ENCODE assay signal across 10 cellular contexts in the genomic region with DNA sequence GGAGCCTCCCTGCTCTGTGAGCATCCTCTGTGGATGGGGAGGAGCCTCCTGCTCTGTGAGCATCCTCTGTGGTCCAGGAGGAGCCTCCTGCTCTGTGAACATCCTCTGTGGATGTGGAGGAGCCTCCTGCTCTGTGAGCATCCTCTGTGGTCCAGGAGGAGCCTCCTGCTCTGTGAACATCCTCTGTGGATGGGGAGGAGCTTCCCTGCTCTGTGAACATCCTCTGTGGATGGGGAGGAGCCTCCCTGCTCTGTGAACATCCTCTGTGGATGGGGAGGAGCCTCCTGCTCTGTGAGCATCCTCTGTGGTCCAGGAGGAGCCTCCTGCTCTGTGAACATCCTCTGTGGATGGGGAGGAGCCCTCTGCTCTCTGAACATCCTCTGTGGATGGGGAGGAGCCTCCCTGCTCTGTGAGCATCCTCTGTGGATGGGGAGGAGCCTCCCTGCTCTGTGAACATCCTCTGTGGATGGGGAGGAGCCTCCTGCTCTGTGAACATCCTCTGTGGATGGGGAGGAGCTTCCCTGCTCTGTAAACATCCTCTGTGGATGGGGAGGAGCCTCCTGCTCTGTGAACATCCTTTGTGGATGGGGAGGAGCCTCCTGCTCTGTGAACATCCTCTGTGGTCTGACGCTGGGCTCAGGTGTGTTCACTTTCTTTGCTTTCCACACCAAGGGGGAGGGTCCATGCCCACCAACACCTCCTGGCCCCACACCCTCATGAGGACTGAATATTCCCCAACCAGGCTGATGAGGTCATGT. TPM values are rescaled to one million over a fixed set of nuclear protein-coding genes. Genes with fewer than 3 reads are reported as not detected.
DNase-seq lines count a peak whose midpoint lies in the region; ATAC-seq and TF ChIP-seq lines count a peak whose summit lies in the region.
"Not testable (repeated sequence)": the region's sequence is repeated elsewhere in the genome, so short reads cannot be mapped to it uniquely, and the experiment has no call there.
"Had no signal": no experiment of that assay in that cellular context is flagged by ENCODE, and none has a peak within 500 bp of the region (broad histone marks: within the 10 kb centered on the region; RNA-seq: fewer than 3 reads in every experiment).

No MANE protein-coding gene starts in this region.

- CTCF ChIA-PET in CD4-positive, alpha-beta T cell (lab: Charles Lee) = not testable (repeated sequence)
- CTCF ChIA-PET in activated CD8-positive, alpha-beta memory T cell treated with anti-CD3 and anti-CD28 coated beads, Interleukin-2, amount 10 ng/mL, durations not matched to agents 7 days and 5 days (lab: Charles Lee) = interaction anchor here (1.4 kb wide), 1 partner anchor 27 kb away, joined by 4 read pairs; no protein-coding TSS in a partner anchor
- CTCF ChIA-PET in naive thymus-derived CD4-positive, alpha-beta T cell (lab: Charles Lee) = interaction anchor here (0.7 kb wide), 1 partner anchor 92 kb away, joined by 6 read pairs; no protein-coding TSS in a partner anchor

- not testable (repeated sequence) for H3K4me1 Mint-ChIP-seq in CD4-positive, alpha-beta T cell (ENCODE audit: low read depth); activated CD8-positive, alpha-beta memory T cell treated with anti-CD3 and anti-CD28 coated beads, Interleukin-2, amount 10 ng/mL, durations not matched to agents 7 days and 5 days; activated T-helper 17 cell treated with anti-CD3 and anti-CD28 coated beads, Interleukin-2, amount 50 U/mL, for 72 hours; activated naive CD8-positive, alpha-beta T cell (ENCODE audit: low read depth); endothelial cell (ENCODE audit: unreplicated experiment); naive thymus-derived CD4-positive, alpha-beta T cell

- H3K4me3 Mint-ChIP-seq in CD4-positive, alpha-beta T cell; activated CD8-positive, alpha-beta memory T cell treated with anti-CD3 and anti-CD28 coated beads, Interleukin-2, amount 10 ng/mL, durations not matched to agents 7 days and 5 days; activated T-helper 17 cell treated with anti-CD3 and anti-CD28 coated beads, Interleukin-2, amount 50 U/mL, for 72 hours; activated naive CD8-positive, alpha-beta T cell; naive thymus-derived CD4-positive, alpha-beta T cell: not testable (repeated sequence)
- peak overlapping the region; percentile 73 for H3K4me3 Mint-ChIP-seq in endothelial cell (ENCODE audit: unreplicated experiment)

- peak in 6 of 10 experiments; percentile 8 to 59 (median 28) for DNase-seq in CD4-positive, alpha-beta T cell
- DNase-seq in activated CD4-positive, alpha-beta T cell treated with anti-CD3 and anti-CD28 coated beads for 1 hour = peak; percentile 14
- peak; percentile 39 for DNase-seq in activated CD8-positive, alpha-beta memory T cell treated with anti-CD3 and anti-CD28 coated beads, Interleukin-2, amount 10 ng/mL, durations not matched to agents 7 days and 5 days
- DNase-seq in endothelial cell (ENCODE audit: low spot score) = not testable (repeated sequence)
- DNase-seq in naive thymus-derived CD4-positive, alpha-beta T cell = peak in 7 of 9 donors; percentile 33 to 75 (median 56)
- DNase-seq in suprapubic skin (ENCODE audit: low spot score in 2 of 2) = peak; percentile 35 to 48

- H3K4me1 ChIP-seq in naive thymus-derived CD4-positive, alpha-beta T cell (ENCODE audit: control insufficient read depth in 2 of 2, insufficient read depth in 2 of 2, low read length in 2 of 2); suprapubic skin: not testable (repeated sequence)

- POLR2A ChIA-PET in CD4-positive, alpha-beta T cell (lab: Charles Lee) = interaction anchor here (0.9 kb wide), 1 partner anchor 381 kb away, joined by 3 read pairs; no protein-coding TSS in a partner anchor
- POLR2A ChIA-PET in naive thymus-derived CD4-positive, alpha-beta T cell (lab: Charles Lee) = interaction anchor here (0.7 to 1.0 kb wide), 2 partner anchors 9 to 478 kb away, joined by 3 to 6 read pairs; no protein-coding TSS in a partner anchor

- H3K4me3 ChIP-seq in naive thymus-derived CD4-positive, alpha-beta T cell (ENCODE audit: low read length); suprapubic skin: not testable (repeated sequence)

- intact Hi-C loops in CD4-positive, alpha-beta T cell (cut with DNase I, micrococcal nuclease) = not testable (repeated sequence)
- intact Hi-C loops in naive thymus-derived CD4-positive, alpha-beta T cell (cut with micrococcal nuclease) = loop anchor here in 1 of 2 donors (1.0 to 2.0 kb wide), 2 partner anchors 14 to 58 kb away; a partner anchor contains a TSS

- TF ChIP-seq POLR2A in suprapubic skin (IDR thresholded peaks at IDR 0.05) = not testable (repeated sequence)

- peak; percentile 71 for ATAC-seq in CD4-positive, alpha-beta T cell (ENCODE audit: poor library complexity)
- ATAC-seq in activated CD8-positive, alpha-beta memory T cell treated with anti-CD3 and anti-CD28 coated beads, Interleukin-2, amount 10 ng/mL, durations not matched to agents 7 days and 5 days; activated T-helper 17 cell treated with anti-CD3 and anti-CD28 coated beads, Interleukin-2, amount 50 U/mL, for 72 hours (replicated peaks); naive thymus-derived CD4-positive, alpha-beta T cell: not testable (repeated sequence)

- H3K27ac Mint-ChIP-seq in CD4-positive, alpha-beta T cell; activated CD8-positive, alpha-beta memory T cell treated with anti-CD3 and anti-CD28 coated beads, Interleukin-2, amount 10 ng/mL, durations not matched to agents 7 days and 5 days: not testable (repeated sequence)
- peak overlapping the region; percentile 66 for H3K27ac Mint-ChIP-seq in activated T-helper 17 cell treated with anti-CD3 and anti-CD28 coated beads, Interleukin-2, amount 50 U/mL, for 72 hours
- H3K27ac Mint-ChIP-seq in activated naive CD8-positive, alpha-beta T cell = peak overlapping the region; percentile 75
- peak overlapping the region; percentile 88 for H3K27ac Mint-ChIP-seq in endothelial cell (ENCODE audit: unreplicated experiment)
- H3K27ac Mint-ChIP-seq in naive thymus-derived CD4-positive, alpha-beta T cell = peak overlapping the region; percentile 31 to 96 (median 82)

- not testable (repeated sequence) for TF ChIP-seq EP300 in suprapubic skin (IDR thresholded peaks at IDR 0.05)

- H3K9me3 ChIP-seq in CD4-positive, alpha-beta T cell (ENCODE audit: control insufficient read depth, low read length) = peaks cover 13% of the 10 kb centered on the region
- H3K9me3 ChIP-seq in naive thymus-derived CD4-positive, alpha-beta T cell (ENCODE audit: control insufficient read depth in 2 of 3, low read length in 3 of 3) = peaks cover 0 to 13% (median 0%) of the 10 kb centered on the region in 3 experiments
- not testable (repeated sequence) for H3K9me3 ChIP-seq in suprapubic skin

- TF ChIP-seq CTCF in CD4-positive, alpha-beta T cell (IDR thresholded peaks at IDR 0.05); endothelial cell (IDR thresholded peaks at IDR 0.05; ENCODE audit: unreplicated experiment); suprapubic skin (IDR thresholded peaks at IDR 0.05): not testable (repeated sequence)

- not testable (repeated sequence) for H3K36me3 ChIP-seq in naive thymus-derived CD4-positive, alpha-beta T cell (ENCODE audit: control insufficient read depth in 2 of 3, insufficient read depth in 3 of 3, low read length in 3 of 3); suprapubic skin

- 80% methylated on average over 1 of the region's 1 CpG for WGBS in suprapubic skin

- not testable (repeated sequence) for H3K27me3 ChIP-seq in CD4-positive, alpha-beta T cell (ENCODE audit: control insufficient read depth, insufficient read depth, low read length); naive thymus-derived CD4-positive, alpha-beta T cell (ENCODE audit: control insufficient read depth in 2 of 2, insufficient read depth in 2 of 2, low read length in 2 of 2); suprapubic skin

- H3K9me3 Mint-ChIP-seq in CD4-positive, alpha-beta T cell; activated CD8-positive, alpha-beta memory T cell treated with anti-CD3 and anti-CD28 coated beads, Interleukin-2, amount 10 ng/mL, durations not matched to agents 7 days and 5 days (ENCODE audit: low read depth); activated T-helper 17 cell treated with anti-CD3 and anti-CD28 coated beads, Interleukin-2, amount 50 U/mL, for 72 hours; activated naive CD8-positive, alpha-beta T cell (ENCODE audit: low read depth); endothelial cell (ENCODE audit: unreplicated experiment): not testable (repeated sequence)
- peaks cover 5 to 24% (median 19%) of the 10 kb centered on the region in 11 donors for H3K9me3 Mint-ChIP-seq in naive thymus-derived CD4-positive, alpha-beta T cell

- not testable (repeated sequence) for H3K36me3 Mint-ChIP-seq in CD4-positive, alpha-beta T cell (ENCODE audit: low read depth); activated CD8-positive, alpha-beta memory T cell treated with anti-CD3 and anti-CD28 coated beads, Interleukin-2, amount 10 ng/mL, durations not matched to agents 7 days and 5 days; activated T-helper 17 cell treated with anti-CD3 and anti-CD28 coated beads, Interleukin-2, amount 50 U/mL, for 72 hours (ENCODE audit: low read depth); activated naive CD8-positive, alpha-beta T cell
- peaks cover 16% of the 10 kb centered on the region for H3K36me3 Mint-ChIP-seq in endothelial cell (ENCODE audit: low read depth, unreplicated experiment)
- peaks cover 3 to 18% (median 13%) of the 10 kb centered on the region in 5 donors for H3K36me3 Mint-ChIP-seq in naive thymus-derived CD4-positive, alpha-beta T cell

- H3K27me3 Mint-ChIP-seq in CD4-positive, alpha-beta T cell; activated T-helper 17 cell treated with anti-CD3 and anti-CD28 coated beads, Interleukin-2, amount 50 U/mL, for 72 hours; activated naive CD8-positive, alpha-beta T cell; endothelial cell (ENCODE audit: unreplicated experiment): not testable (repeated sequence)
- H3K27me3 Mint-ChIP-seq in activated CD8-positive, alpha-beta memory T cell treated with anti-CD3 and anti-CD28 coated beads, Interleukin-2, amount 10 ng/mL, durations not matched to agents 7 days and 5 days = peaks cover 17% of the 10 kb centered on the region
- H3K27me3 Mint-ChIP-seq in naive thymus-derived CD4-positive, alpha-beta T cell = peaks cover 0 to 14% (median 0%) of the 10 kb centered on the region in 5 donors

- H3K27ac ChIP-seq in CD4-positive, alpha-beta T cell (ENCODE audit: low read depth, low read length); suprapubic skin: not testable (repeated sequence)
- peak overlapping the region; percentile 11 for H3K27ac ChIP-seq in naive thymus-derived CD4-positive, alpha-beta T cell (ENCODE audit: low read depth, low read length)

RNA-seq across cellular contexts. Expression of a gene that starts 13.6 kb away (rescaled TPM):
- 1 to 10 TPM; 2.8 to 3.0 TPM for total RNA-seq in CD4-positive, alpha-beta T cell
- 1 to 10 TPM; 4.2 to 4.8 TPM for total RNA-seq in activated CD8-positive, alpha-beta memory T cell treated with anti-CD3 and anti-CD28 coated beads, Interleukin-2, amount 10 ng/mL, durations not matched to agents 7 days and 5 days
- 1 to 10 TPM; 3.8 to 6.7 TPM for total RNA-seq in activated T-helper 17 cell treated with anti-CD3 and anti-CD28 coated beads, Interleukin-2, amount 50 U/mL, for 72 hours
- total RNA-seq in endothelial cell (ENCODE audit: unreplicated experiment) = 25.3 TPM
- total RNA-seq in naive thymus-derived CD4-positive, alpha-beta T cell = 10 to 100 TPM in 3 of 5 experiments, 1 to 10 TPM in 2; 3.7 to 17.9 (median 11.4) TPM
- 10 to 100 TPM in 1 of 2 donors, 1 to 10 TPM in 1; 7.7 to 17.1 TPM for polyA plus RNA-seq in naive thymus-derived CD4-positive, alpha-beta T cell
- total RNA-seq in suprapubic skin = 10 to 100 TPM in 2 of 4 donors, 1 to 10 TPM in 2; 2.5 to 15.0 (median 6.9) TPM

RNA-seq across cellular contexts. Expression of a gene that starts 15.2 kb away (rescaled TPM):
- total RNA-seq in CD4-positive, alpha-beta T cell = under 1 TPM; 0.17 to 0.44 TPM
- total RNA-seq in activated CD8-positive, alpha-beta memory T cell treated with anti-CD3 and anti-CD28 coated beads, Interleukin-2, amount 10 ng/mL, durations not matched to agents 7 days and 5 days = not detected
- under 1 TPM in 1 of 2 donors, not detected in 1; 0.24 TPM for total RNA-seq in activated T-helper 17 cell treated with anti-CD3 and anti-CD28 coated beads, Interleukin-2, amount 50 U/mL, for 72 hours
- 1.5 TPM for total RNA-seq in endothelial cell (ENCODE audit: unreplicated experiment)
- 1 to 10 TPM in 3 of 5 experiments, under 1 TPM in 2; 0.29 to 5.7 (median 2.0) TPM for total RNA-seq in naive thymus-derived CD4-positive, alpha-beta T cell
- not detected for polyA plus RNA-seq in naive thymus-derived CD4-positive, alpha-beta T cell
- total RNA-seq in suprapubic skin = not detected
- polyA plus RNA-seq: AG04450, CD14-positive monocyte had no signal

RNA-seq across cellular contexts. Expression of a gene that starts 58.0 kb away (rescaled TPM):
- total RNA-seq in CD4-positive, alpha-beta T cell = 10 to 100 TPM; 30.4 TPM
- 10 to 100 TPM; 44.9 to 49.5 TPM for total RNA-seq in activated CD8-positive, alpha-beta memory T cell treated with anti-CD3 and anti-CD28 coated beads, Interleukin-2, amount 10 ng/mL, durations not matched to agents 7 days and 5 days
- 10 to 100 TPM; 30.8 to 43.8 TPM for total RNA-seq in activated T-helper 17 cell treated with anti-CD3 and anti-CD28 coated beads, Interleukin-2, amount 50 U/mL, for 72 hours
- total RNA-seq in endothelial cell (ENCODE audit: unreplicated experiment) (157 TPM), suprapubic skin (100 to 1,000 TPM; 128 to 251 (median 164) TPM)
- 10 to 100 TPM; 41.3 to 64.4 (median 44.9) TPM for total RNA-seq in naive thymus-derived CD4-positive, alpha-beta T cell
- 10 to 100 TPM; 10.7 to 15.2 TPM for polyA plus RNA-seq in naive thymus-derived CD4-positive, alpha-beta T cell
